ENCODE assay signal across 17 cellular contexts in genomic region chr13:106114981-106115554, GRCh38.
DNase-seq lines count a peak whose midpoint lies in the region; ATAC-seq, FAIRE-seq and TF ChIP-seq lines count a peak whose summit lies in the region.
"Had no signal": no experiment of that assay in that cellular context is flagged by ENCODE, and none has a peak within 500 bp of the region (broad histone marks: within the 10 kb centered on the region; RNA-seq: fewer than 3 reads in every experiment).

No MANE protein-coding gene starts in this region.

- peaks cover 26% of the 10 kb centered on the region for H3K4me1 ChIP-seq in keratinocyte (ENCODE audit: control insufficient read depth, extremely low read depth, insufficient read depth, low read length)

- DNase-seq in AG08395 (ENCODE audit: low spot score) (peak; percentile 48), GM03348 (ENCODE audit: low spot score) (peak; percentile 36), astrocyte of the cerebellum (ENCODE audit: low read depth) (peak; percentile 65), keratinocyte (ENCODE audit: low read depth, low spot score) (no peak)
- DNase-seq in activated CD4-positive, alpha-beta memory T cell treated with anti-CD3 and anti-CD28 coated beads for 36 hours, result no peak
- DNase-seq in activated CD4-positive, CD25-positive, alpha-beta regulatory T cell (lab: John Stamatoyannopoulos, UW), result no peak
- DNase-seq: CD4-positive, alpha-beta T cell; KG1; NCI-H1436 treated with DMSO at 0.1 percent for 48 hours; NCI-H2081; NCI-H774 had no signal

- no peaks in the 10 kb centered on the region for H3K9me3 Mint-ChIP-seq in activated CD4-positive, alpha-beta memory T cell treated with anti-CD3 and anti-CD28 coated beads for 36 hours
- H3K9me3 Mint-ChIP-seq: CD4-positive, alpha-beta T cell; GM23338 had no signal

- H3K4me3 ChIP-seq in astrocyte of the cerebellum (ENCODE audit: low read depth, low read length) (no peak overlapping the region), keratinocyte (ENCODE audit: control insufficient read depth in 2 of 3, extremely low read depth in 1 of 3, insufficient read depth in 2 of 3, low read depth in 1 of 3, low read length in 3 of 3) (no peak overlapping the region)
- H3K4me3 ChIP-seq: A549, GM23338 had no signal

- TF ChIP-seq CTCF in astrocyte of the cerebellum (IDR thresholded peaks at IDR 0.05; ENCODE audit: low read depth, low read length, missing control alignments), result no peak
- no peak for TF ChIP-seq CTCF in keratinocyte (optimal IDR thresholded peaks at IDR 0.05 in 1 of 3, IDR thresholded peaks at IDR 0.05 in 1 of 3, conservative IDR thresholded peaks at IDR 0.05 in 1 of 3; ENCODE audit: extremely low read depth in 1 of 3, insufficient read depth in 2 of 3, low read length in 3 of 3)

- TF ChIP-seq POLR2A in GM18505 (IDR thresholded peaks at IDR 0.05; ENCODE audit: borderline replicate concordance, extremely low read depth, insufficient read depth, insufficient read length), result no peak

- H3K4me2 ChIP-seq in keratinocyte (ENCODE audit: control insufficient read depth, extremely low read depth, insufficient read depth, low read depth, low read length), result no peak overlapping the region
- H3K4me2 ChIP-seq: A549, GM23338 had no signal

- no peaks in the 10 kb centered on the region for H3K36me3 Mint-ChIP-seq in activated CD4-positive, alpha-beta memory T cell treated with anti-CD3 and anti-CD28 coated beads for 36 hours

- CTCF ChIA-PET in activated CD4-positive, alpha-beta memory T cell treated with anti-CD3 and anti-CD28 coated beads for 36 hours (lab: Charles Lee), result no interaction called here

- no peaks in the 10 kb centered on the region for H3K27me3 Mint-ChIP-seq in activated CD4-positive, alpha-beta memory T cell treated with anti-CD3 and anti-CD28 coated beads for 36 hours
- H3K27me3 Mint-ChIP-seq: B cell; CD4-positive, alpha-beta T cell had no signal

- no peaks in the 10 kb centered on the region for H3K79me2 ChIP-seq in keratinocyte (ENCODE audit: control insufficient read depth, insufficient read depth, low read length)

- H3K27ac Mint-ChIP-seq in activated CD4-positive, alpha-beta memory T cell treated with anti-CD3 and anti-CD28 coated beads for 36 hours, result no peak overlapping the region
- H3K27ac Mint-ChIP-seq: B cell; CD4-positive, alpha-beta T cell; GM23338 had no signal

- no peak for FAIRE-seq in keratinocyte (lab: Jason Lieb, UNC)
- FAIRE-seq: A549, G401.6, GM12891 had no signal

- dilution Hi-C loops in keratinocyte (cut with MboI; ENCODE audit: extremely low pct_ligation_motif_present, low sequenced_read_pairs), result no loop called here

- H2AFZ ChIP-seq in keratinocyte (ENCODE audit: control insufficient read depth, low read length), result peak overlapping the region; percentile 49
- H2AFZ ChIP-seq: GM23338 had no signal

- ATAC-seq in GM18505 (IDR thresholded peaks at IDR 0.05; ENCODE audit: unreplicated experiment), result no peak
- ATAC-seq: A549, GM23338 had no signal

- H3K4me1 Mint-ChIP-seq in activated CD4-positive, alpha-beta memory T cell treated with anti-CD3 and anti-CD28 coated beads for 36 hours (ENCODE audit: low read depth), result no peaks in the 10 kb centered on the region
- H3K4me1 Mint-ChIP-seq: B cell had no signal

- POLR2A ChIA-PET in activated CD4-positive, alpha-beta memory T cell treated with anti-CD3 and anti-CD28 coated beads for 36 hours (lab: Charles Lee), result no interaction called here

- intact Hi-C loops in activated CD4-positive, alpha-beta memory T cell treated with anti-CD3 and anti-CD28 coated beads for 36 hours (cut with micrococcal nuclease), result no loop called here

- H3K36me3 ChIP-seq in keratinocyte (ENCODE audit: control insufficient read depth in 2 of 2, extremely low read depth in 1 of 2, insufficient read depth in 2 of 2, low read length in 2 of 2), result no peaks in the 10 kb centered on the region

- H3K9me3 ChIP-seq in keratinocyte (ENCODE audit: control insufficient read depth, low read depth, low read length), result no peaks in the 10 kb centered on the region
- H3K9me3 ChIP-seq: A549 had no signal

- in situ Hi-C loops in astrocyte of the cerebellum (cut with HindIII; ENCODE audit: low sequenced_read_pairs), result no loop called here

- no peaks in the 10 kb centered on the region for H3K27me3 ChIP-seq in keratinocyte (ENCODE audit: control insufficient read depth, extremely low read depth, insufficient read depth, low read length)

- no peaks in the 10 kb centered on the region for H3K9me1 ChIP-seq in keratinocyte (ENCODE audit: control insufficient read depth, extremely low read depth, insufficient read depth, low read length)

- H3K9ac ChIP-seq in keratinocyte (ENCODE audit: control insufficient read depth, extremely low read depth, insufficient read depth, low read length), result no peak overlapping the region

- H3K4me3 Mint-ChIP-seq in activated CD4-positive, alpha-beta memory T cell treated with anti-CD3 and anti-CD28 coated beads for 36 hours, result no peak overlapping the region
- H3K4me3 Mint-ChIP-seq: B cell; CD4-positive, alpha-beta T cell; GM23338 had no signal

- no peak overlapping the region for H3K27ac ChIP-seq in keratinocyte (ENCODE audit: control insufficient read depth, insufficient read depth, low read length)
- H3K27ac ChIP-seq: A549 had no signal

- no peaks in the 10 kb centered on the region for H4K20me1 ChIP-seq in keratinocyte (ENCODE audit: control insufficient read depth, extremely low read depth, insufficient read depth, low read length)

Comparison
In these comparisons a context has a peak if more than half of its experiments do, and no peak if none do; other contexts are left out.
1. DNase-seq: peak in AG08395 (single experiment), GM03348 (single experiment) and astrocyte of the cerebellum (single experiment); none in keratinocyte (single experiment), activated CD4-positive, alpha-beta memory T cell treated with anti-CD3 and anti-CD28 coated beads for 36 hours (single experiment) and activated CD4-positive, CD25-positive, alpha-beta regulatory T cell (0 of 4).